Comparison of ENCODE assay signal across 1 cellular context in genomic region chr19:7636691-7637373, GRCh38.
A peak's percentile ranks its signal among the peaks of the same experiment; 100 is the strongest.
TF ChIP-seq lines count a peak whose summit lies in the region.

STXBP2 (plus strand) TSS chr19:7637110; CDS start chr19:7637150, 40 bp downstream.

TF ChIP-seq in HepG2, 621 proteins besides CTCF, POLR2A, EP300 and RAD21 (continued from another document and continues in another):
- TF ChIP-seq PRDM10 (CRISPR knock-in tag; IDR thresholded peaks at IDR 0.05; ENCODE audit: low read depth) (no peak), KLF12 (CRISPR knock-in tag; IDR thresholded peaks at IDR 0.05; ENCODE audit: borderline replicate concordance) (no peak), ZKSCAN8 (CRISPR knock-in tag; IDR thresholded peaks at IDR 0.05; ENCODE audit: borderline replicate concordance) (no peak), HIC2 (CRISPR knock-in tag; IDR thresholded peaks at IDR 0.05; ENCODE audit: low read depth) (no peak), GPN1 (CRISPR knock-in tag; IDR thresholded peaks at IDR 0.05; ENCODE audit: borderline replicate concordance) (no peak), TRIM22 (IDR thresholded peaks at IDR 0.05) (no peak), ATF4 (CRISPR knock-in tag; IDR thresholded peaks at IDR 0.05) (no peak), ZNF230 (CRISPR knock-in tag; IDR thresholded peaks at IDR 0.05) (no peak), AKAP8 (CRISPR knock-in tag; IDR thresholded peaks at IDR 0.05) (0 out of 2 replicates have a peak, but pooled peaks have one; percentile 24), ZNF30 (CRISPR knock-in tag; IDR thresholded peaks at IDR 0.05) (no peak; the same call in 1 of the 2 replicates), ZSCAN30 (CRISPR knock-in tag; IDR thresholded peaks at IDR 0.05) (no peak), LRRFIP1 (CRISPR knock-in tag; conservative IDR thresholded peaks at IDR 0.05) (no peak), KLF11 (CRISPR knock-in tag; IDR thresholded peaks at IDR 0.05) (no peak), FOXO1 (CRISPR knock-in tag; IDR thresholded peaks at IDR 0.05) (0 out of 2 replicates have a peak, but pooled peaks have one; percentile 8), SPEN (CRISPR knock-in tag; IDR thresholded peaks at IDR 0.05; ENCODE audit: low read depth) (peak; percentile 72; the same call in 1 of the 2 replicates), ZNF362 (CRISPR knock-in tag; IDR thresholded peaks at IDR 0.05; ENCODE audit: borderline replicate concordance) (peak; percentile 41; the same call in 1 of the 2 replicates), ZNF337 (CRISPR knock-in tag; IDR thresholded peaks at IDR 0.05; ENCODE audit: borderline replicate concordance, low read depth) (no peak), GZF1 (CRISPR knock-in tag; IDR thresholded peaks at IDR 0.05) (no peak), ZNF619 (CRISPR knock-in tag; IDR thresholded peaks at IDR 0.05) (no peak), FUBP1 (CRISPR knock-in tag; IDR thresholded peaks at IDR 0.05; ENCODE audit: borderline replicate concordance) (no peak), MXD1 (CRISPR knock-in tag; IDR thresholded peaks at IDR 0.05) (peak; percentile 75; the same call in 1 of the 2 replicates), HNF1B (CRISPR knock-in tag; IDR thresholded peaks at IDR 0.05) (peak; percentile 20; the same call in 1 of the 2 replicates), KLF6 (CRISPR knock-in tag; IDR thresholded peaks at IDR 0.05) (no peak), KDM2A (CRISPR knock-in tag; IDR thresholded peaks at IDR 0.05; ENCODE audit: borderline replicate concordance, low read depth) (peak; percentile 84; the same call in 1 of the 2 replicates), HDAC2 (CRISPR knock-in tag; IDR thresholded peaks at IDR 0.05) (peak; percentile 17; the same call in 1 of the 2 replicates), MAX (IDR thresholded peaks at IDR 0.05) (peak; percentile 98), TRIM24 (CRISPR knock-in tag; IDR thresholded peaks at IDR 0.05) (no peak), ZNF576 (CRISPR knock-in tag; IDR thresholded peaks at IDR 0.05) (no peak), ELF4 (CRISPR knock-in tag; IDR thresholded peaks at IDR 0.05; ENCODE audit: borderline replicate concordance) (peak; percentile 74; the same call in 1 of the 2 replicates), ZNF501 (CRISPR knock-in tag; IDR thresholded peaks at IDR 0.05) (0 out of 2 replicates have a peak, but pooled peaks have one; percentile 55), DZIP1 (CRISPR knock-in tag; IDR thresholded peaks at IDR 0.05) (no peak), NCOA1 (CRISPR knock-in tag; IDR thresholded peaks at IDR 0.05) (no peak), EEA1 (CRISPR knock-in tag; IDR thresholded peaks at IDR 0.05; ENCODE audit: borderline replicate concordance) (no peak), SRF (IDR thresholded peaks at IDR 0.05; ENCODE audit: low read depth, low read length) (no peak), ZFP36 (IDR thresholded peaks at IDR 0.05; ENCODE audit: borderline replicate concordance, low read depth, low read length, partially characterized antibody) (no peak), RORA (CRISPR knock-in tag; IDR thresholded peaks at IDR 0.05) (no peak), AHR (CRISPR knock-in tag; IDR thresholded peaks at IDR 0.05) (no peak), NAIF1 (CRISPR knock-in tag; IDR thresholded peaks at IDR 0.05; ENCODE audit: borderline replicate concordance) (no peak)
